8 cellular contexts compared by ENCODE assay signal in genomic region chr17:6756425-6757012, GRCh38. TPM values are rescaled to one million over a fixed set of nuclear protein-coding genes. Genes with fewer than 3 reads are reported as not detected.
DNase-seq lines count a peak whose midpoint lies in the region; ATAC-seq and TF ChIP-seq lines count a peak whose summit lies in the region.

No MANE protein-coding gene starts in this region.

- DNase-seq in stimulated activated naive CD8-positive, alpha-beta T cell treated with anti-CD3 and anti-CD28 coated beads, Interleukin-15, Interleukin-2, amounts not matched to agents 100 U/mL and 50 U/mL, for 24 hours = no peak
- DNase-seq in RPMI8226 = no peak

- H3K4me3 ChIP-seq in WI38 (ENCODE audit: low read depth, low read length) (peak overlapping the region; percentile 65), gastroesophageal sphincter (peak overlapping the region; percentile 40 to 58)

- TF ChIP-seq EP300 in gastroesophageal sphincter (IDR thresholded peaks at IDR 0.05) = no peak

- peak overlapping the region in 3 of 4 donors; percentile 83 to 86 (median 85) for H3K27ac ChIP-seq in gastroesophageal sphincter

- ATAC-seq in GM21786 (IDR thresholded peaks at IDR 0.05; ENCODE audit: unreplicated experiment) (peak; percentile 12), gastroesophageal sphincter (no peak), GM18873 (IDR thresholded peaks at IDR 0.05; ENCODE audit: low FRiP score, unreplicated experiment) (no peak), HG03378 (IDR thresholded peaks at IDR 0.05; ENCODE audit: unreplicated experiment) (no peak), GM19397 (IDR thresholded peaks at IDR 0.05; ENCODE audit: unreplicated experiment) (no peak)
- peak; percentile 22 for ATAC-seq in stimulated activated naive CD8-positive, alpha-beta T cell treated with anti-CD3 and anti-CD28 coated beads, Interleukin-15, Interleukin-2, amounts not matched to agents 100 U/mL and 50 U/mL, for 24 hours

- H3K36me3 ChIP-seq in gastroesophageal sphincter = peaks cover 0 to 35% of the 10 kb centered on the region in 2 donors

- no peaks in the 10 kb centered on the region for H3K27me3 ChIP-seq in gastroesophageal sphincter

- TF ChIP-seq CTCF in WI38 (IDR thresholded peaks at IDR 0.05; ENCODE audit: low read depth, low read length) (no peak), gastroesophageal sphincter (IDR thresholded peaks at IDR 0.05) (no peak)

- WGBS in gastroesophageal sphincter (ENCODE audit: low coverage in 1 of 2), 2 donors = 55 to 57% methylated on average over 5 of the region's 12 CpGs

- H3K4me1 ChIP-seq in gastroesophageal sphincter = peaks cover 0 to 69% (median 11%) of the 10 kb centered on the region in 3 donors

- TF ChIP-seq POLR2A in gastroesophageal sphincter (IDR thresholded peaks at IDR 0.05) = no peak

- no peaks in the 10 kb centered on the region for H3K9me3 ChIP-seq in gastroesophageal sphincter

RNA-seq across cellular contexts. Expression of gene XAF1, which starts 0.7 kb away (rescaled TPM):
- total RNA-seq in gastroesophageal sphincter = 10 to 100 TPM; 11.0 to 40.9 (median 19.1) TPM

RNA-seq across cellular contexts. Expression of gene FBXO39, which starts 19.5 kb away (rescaled TPM):
- 1 to 10 TPM in 1 of 4 donors, not detected in 3; 2.3 TPM for total RNA-seq in gastroesophageal sphincter

RNA-seq across cellular contexts. Expression of gene SLC13A5, which starts 43.4 kb away (rescaled TPM):
- under 1 TPM in 1 of 4 donors, not detected in 3; 0.39 TPM for total RNA-seq in gastroesophageal sphincter

Comparison
In these comparisons a context has a peak if more than half of its experiments do, and no peak if none do; other contexts are left out.
1. ATAC-seq: peak in GM21786 (single experiment) and stimulated activated naive CD8-positive, alpha-beta T cell treated with anti-CD3 and anti-CD28 coated beads, Interleukin-15, Interleukin-2, amounts not matched to agents 100 U/mL and 50 U/mL, for 24 hours (single experiment); none in gastroesophageal sphincter (single experiment), GM18873 (single experiment), HG03378 (single experiment) and GM19397 (single experiment).